1 cellular context compared by ENCODE assay signal in genomic region chr1:115113781-115114180, GRCh38.
TF ChIP-seq lines count a peak whose summit lies in the region.

No MANE protein-coding gene starts in this region.

TF ChIP-seq in IMR-90, 13 proteins besides CTCF, POLR2A, EP300 and RAD21 (continued from another document):
- no peak for TF ChIP-seq BHLHE40 (IDR thresholded peaks at IDR 0.05; ENCODE audit: low read depth, low read length)
